Comparison of ENCODE assay signal across 10 cellular contexts in the genomic region with DNA sequence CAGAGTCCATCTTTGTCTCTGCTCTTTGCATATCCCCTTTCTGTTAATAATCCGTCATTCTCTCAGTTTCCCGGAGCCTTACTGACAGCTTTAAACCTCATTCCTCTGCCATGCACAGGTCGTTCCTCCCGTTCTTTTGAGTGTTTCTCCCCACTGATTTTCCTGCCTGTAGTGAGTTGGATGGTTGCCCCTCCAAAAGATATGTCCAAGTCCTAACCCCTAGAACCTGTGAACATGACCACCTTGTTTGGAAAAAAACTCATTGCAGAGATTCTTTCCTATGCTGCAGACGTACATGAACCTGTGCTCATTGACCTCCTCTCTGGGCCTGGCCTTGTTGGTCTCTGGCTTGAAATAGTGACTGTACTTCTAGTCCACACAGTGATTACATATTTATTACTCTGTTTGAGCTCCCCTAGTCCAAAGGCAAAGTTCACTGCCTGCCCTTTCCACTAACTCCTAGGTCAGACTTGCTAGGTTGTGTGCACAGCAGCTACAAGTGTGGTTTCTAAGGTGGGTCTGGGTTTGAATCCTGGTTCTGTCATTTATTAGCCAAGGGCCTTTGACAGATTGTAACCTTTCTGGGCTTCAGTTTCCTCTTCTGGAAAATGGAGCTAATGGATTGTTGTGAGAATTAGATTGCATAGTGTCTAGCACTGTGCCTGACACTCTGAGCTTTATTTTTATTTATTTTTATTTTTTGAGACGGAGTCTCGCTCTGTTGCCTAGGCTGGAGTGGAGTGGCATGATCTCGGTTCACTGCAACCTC. TPM values are rescaled to one million over a fixed set of nuclear protein-coding genes. Genes with fewer than 3 reads are reported as not detected.
DNase-seq lines count a peak whose midpoint lies in the region; ATAC-seq and TF ChIP-seq lines count a peak whose summit lies in the region.
"Had no signal": no experiment of that assay in that cellular context is flagged by ENCODE, and none has a peak within 500 bp of the region (broad histone marks: within the 10 kb centered on the region; RNA-seq: fewer than 3 reads in every experiment).

No MANE protein-coding gene starts in this region.

- no peak for DNase-seq in activated naive CD4-positive, alpha-beta T cell treated with anti-CD3 and anti-CD28 coated beads for 36 hours
- no peak for DNase-seq in activated naive CD4-positive, alpha-beta T cell treated with Interleukin-2 at 50 U/mL for 16 hours
- no peak for DNase-seq in activated CD8-positive, alpha-beta T cell treated with anti-CD3 and anti-CD28 coated beads, Interleukin-2, amount 10 ng/mL, durations not matched to agents 7 days and 5 days
- no peak for DNase-seq in stimulated activated naive B cell treated with anti-CD40 and anti-IgM and Interleukin-4, amounts not matched to agents 10 μg/mL and 1 μg/mL and 100 μg/mL, for 72 hours
- DNase-seq: NCI-H226 had no signal

- H3K9me3 ChIP-seq in liver (ENCODE audit: control insufficient read depth in 4 of 4, low read length in 3 of 4): no peaks in the 10 kb centered on the region

- H3K4me1 Mint-ChIP-seq in activated naive CD4-positive, alpha-beta T cell treated with anti-CD3 and anti-CD28 coated beads for 36 hours (ENCODE audit: low read depth): peaks cover 48% of the 10 kb centered on the region
- peaks cover 63% of the 10 kb centered on the region for H3K4me1 Mint-ChIP-seq in activated CD8-positive, alpha-beta T cell treated with anti-CD3 and anti-CD28 coated beads, Interleukin-2, amount 10 ng/mL, durations not matched to agents 7 days and 5 days (ENCODE audit: low read depth)
- peaks cover 47 to 78% of the 10 kb centered on the region in 2 donors for H3K4me1 Mint-ChIP-seq in stimulated activated naive B cell treated with anti-CD40 and anti-IgM and Interleukin-4, amounts not matched to agents 10 μg/mL and 1 μg/mL and 100 μg/mL, for 72 hours

- no peaks in the 10 kb centered on the region for H3K27me3 Mint-ChIP-seq in activated naive CD4-positive, alpha-beta T cell treated with anti-CD3 and anti-CD28 coated beads for 36 hours (ENCODE audit: low read depth)
- H3K27me3 Mint-ChIP-seq in activated CD8-positive, alpha-beta T cell treated with anti-CD3 and anti-CD28 coated beads, Interleukin-2, amount 10 ng/mL, durations not matched to agents 7 days and 5 days (ENCODE audit: low read depth): no peaks in the 10 kb centered on the region
- H3K27me3 Mint-ChIP-seq in stimulated activated naive B cell treated with anti-CD40 and anti-IgM and Interleukin-4, amounts not matched to agents 10 μg/mL and 1 μg/mL and 100 μg/mL, for 72 hours: no peaks in the 10 kb centered on the region

- no peaks in the 10 kb centered on the region for H3K9me3 Mint-ChIP-seq in activated naive CD4-positive, alpha-beta T cell treated with anti-CD3 and anti-CD28 coated beads for 36 hours
- H3K9me3 Mint-ChIP-seq in activated CD8-positive, alpha-beta T cell treated with anti-CD3 and anti-CD28 coated beads, Interleukin-2, amount 10 ng/mL, durations not matched to agents 7 days and 5 days (ENCODE audit: insufficient read depth): no peaks in the 10 kb centered on the region
- H3K9me3 Mint-ChIP-seq in stimulated activated naive B cell treated with anti-CD40 and anti-IgM and Interleukin-4, amounts not matched to agents 10 μg/mL and 1 μg/mL and 100 μg/mL, for 72 hours: no peaks in the 10 kb centered on the region

- H3K4me3 Mint-ChIP-seq in activated naive CD4-positive, alpha-beta T cell treated with anti-CD3 and anti-CD28 coated beads for 36 hours: no peak overlapping the region
- no peak overlapping the region for H3K4me3 Mint-ChIP-seq in activated CD8-positive, alpha-beta T cell treated with anti-CD3 and anti-CD28 coated beads, Interleukin-2, amount 10 ng/mL, durations not matched to agents 7 days and 5 days
- H3K4me3 Mint-ChIP-seq in stimulated activated naive B cell treated with anti-CD40 and anti-IgM and Interleukin-4, amounts not matched to agents 10 μg/mL and 1 μg/mL and 100 μg/mL, for 72 hours: peak overlapping the region; percentile 54 to 66

- intact Hi-C loops in activated naive CD4-positive, alpha-beta T cell treated with anti-CD3 and anti-CD28 coated beads for 36 hours (cut with micrococcal nuclease): no loop called here

- TF ChIP-seq CTCF in liver (IDR thresholded peaks at IDR 0.05; ENCODE audit: low read depth, low read length, missing input control): no peak

- ATAC-seq in activated CD8-positive, alpha-beta T cell treated with anti-CD3 and anti-CD28 coated beads, Interleukin-2, amount 10 ng/mL, durations not matched to agents 7 days and 5 days: no peak
- ATAC-seq in stimulated activated naive B cell treated with anti-CD40 and anti-IgM and Interleukin-4, amounts not matched to agents 10 μg/mL and 1 μg/mL and 100 μg/mL, for 72 hours (replicated peaks): no peak
- ATAC-seq in HG03442 (IDR thresholded peaks at IDR 0.05; ENCODE audit: unreplicated experiment) (no peak), HG03139 (IDR thresholded peaks at IDR 0.05; ENCODE audit: unreplicated experiment) (no peak), GM21360 (IDR thresholded peaks at IDR 0.05; ENCODE audit: unreplicated experiment) (no peak)

- H3K36me3 ChIP-seq in liver (ENCODE audit: control insufficient read depth in 4 of 4, insufficient read depth in 3 of 4, low read depth in 1 of 4, low read length in 3 of 4): no peaks in the 10 kb centered on the region

- H3K9ac ChIP-seq in liver (ENCODE audit: low read depth in 1 of 2, low read length in 2 of 2): peak overlapping the region in 1 of 2 donors; percentile 7

- peak overlapping the region; percentile 14 for H3K27ac Mint-ChIP-seq in activated naive CD4-positive, alpha-beta T cell treated with anti-CD3 and anti-CD28 coated beads for 36 hours
- H3K27ac Mint-ChIP-seq in activated CD8-positive, alpha-beta T cell treated with anti-CD3 and anti-CD28 coated beads, Interleukin-2, amount 10 ng/mL, durations not matched to agents 7 days and 5 days: peak overlapping the region; percentile 87
- peak overlapping the region; percentile 91 for H3K27ac Mint-ChIP-seq in stimulated activated naive B cell treated with anti-CD40 and anti-IgM and Interleukin-4, amounts not matched to agents 10 μg/mL and 1 μg/mL and 100 μg/mL, for 72 hours

- H3K27me3 ChIP-seq in liver (ENCODE audit: control insufficient read depth in 4 of 4, insufficient read depth in 4 of 4, low read length in 3 of 4): no peaks in the 10 kb centered on the region

- 62% methylated on average over 8 of the region's 8 CpGs for WGBS in liver

- CTCF ChIA-PET in activated naive CD4-positive, alpha-beta T cell treated with anti-CD3 and anti-CD28 coated beads for 36 hours (lab: Charles Lee): interaction anchor here (0.8 to 1.5 kb wide), 2 partner anchors 77 to 131 kb away, joined by 3 read pairs; no protein-coding TSS in a partner anchor
- CTCF ChIA-PET in activated CD8-positive, alpha-beta T cell treated with anti-CD3 and anti-CD28 coated beads, Interleukin-2, amount 10 ng/mL, durations not matched to agents 7 days and 5 days (lab: Charles Lee): interaction anchor here (1.0 to 1.8 kb wide), 4 partner anchors 15 to 50 kb away, joined by 3 to 5 read pairs (median 3); partner anchors contain the start of gene PPARD

- H3K4me1 ChIP-seq in liver (ENCODE audit: control insufficient read depth in 4 of 4, insufficient read depth in 4 of 4, low read length in 3 of 4): peaks cover 11 to 22% (median 21%) of the 10 kb centered on the region in 4 donors

- no peak overlapping the region for H3K4me3 ChIP-seq in liver (ENCODE audit: low read depth in 1 of 3, low read length in 3 of 3)
- H3K4me3 ChIP-seq: skin epidermis had no signal

- POLR2A ChIA-PET in activated CD8-positive, alpha-beta T cell treated with anti-CD3 and anti-CD28 coated beads, Interleukin-2, amount 10 ng/mL, durations not matched to agents 7 days and 5 days (lab: Charles Lee): no interaction called here

- H3K27ac ChIP-seq in liver (ENCODE audit: low read depth in 1 of 2, low read length in 2 of 2): peak overlapping the region; percentile 42 to 62

- H3K36me3 Mint-ChIP-seq in activated naive CD4-positive, alpha-beta T cell treated with anti-CD3 and anti-CD28 coated beads for 36 hours (ENCODE audit: low read depth): no peaks in the 10 kb centered on the region
- peaks cover 42% of the 10 kb centered on the region for H3K36me3 Mint-ChIP-seq in activated CD8-positive, alpha-beta T cell treated with anti-CD3 and anti-CD28 coated beads, Interleukin-2, amount 10 ng/mL, durations not matched to agents 7 days and 5 days (ENCODE audit: low read depth)
- peaks cover 9 to 11% of the 10 kb centered on the region in 2 donors for H3K36me3 Mint-ChIP-seq in stimulated activated naive B cell treated with anti-CD40 and anti-IgM and Interleukin-4, amounts not matched to agents 10 μg/mL and 1 μg/mL and 100 μg/mL, for 72 hours

- peak; percentile 26 to 27 for TF ChIP-seq RAD21 in liver (IDR thresholded peaks at IDR 0.05)

TF ChIP-seq in liver, 16 proteins besides CTCF, POLR2A, EP300 and RAD21 (continues in another document):
- TF ChIP-seq TAF1 (conservative IDR thresholded peaks at IDR 0.05) (no peak), RXRA (IDR thresholded peaks at IDR 0.05) (peak; percentile 98)
- TF ChIP-seq, protein P1, sequence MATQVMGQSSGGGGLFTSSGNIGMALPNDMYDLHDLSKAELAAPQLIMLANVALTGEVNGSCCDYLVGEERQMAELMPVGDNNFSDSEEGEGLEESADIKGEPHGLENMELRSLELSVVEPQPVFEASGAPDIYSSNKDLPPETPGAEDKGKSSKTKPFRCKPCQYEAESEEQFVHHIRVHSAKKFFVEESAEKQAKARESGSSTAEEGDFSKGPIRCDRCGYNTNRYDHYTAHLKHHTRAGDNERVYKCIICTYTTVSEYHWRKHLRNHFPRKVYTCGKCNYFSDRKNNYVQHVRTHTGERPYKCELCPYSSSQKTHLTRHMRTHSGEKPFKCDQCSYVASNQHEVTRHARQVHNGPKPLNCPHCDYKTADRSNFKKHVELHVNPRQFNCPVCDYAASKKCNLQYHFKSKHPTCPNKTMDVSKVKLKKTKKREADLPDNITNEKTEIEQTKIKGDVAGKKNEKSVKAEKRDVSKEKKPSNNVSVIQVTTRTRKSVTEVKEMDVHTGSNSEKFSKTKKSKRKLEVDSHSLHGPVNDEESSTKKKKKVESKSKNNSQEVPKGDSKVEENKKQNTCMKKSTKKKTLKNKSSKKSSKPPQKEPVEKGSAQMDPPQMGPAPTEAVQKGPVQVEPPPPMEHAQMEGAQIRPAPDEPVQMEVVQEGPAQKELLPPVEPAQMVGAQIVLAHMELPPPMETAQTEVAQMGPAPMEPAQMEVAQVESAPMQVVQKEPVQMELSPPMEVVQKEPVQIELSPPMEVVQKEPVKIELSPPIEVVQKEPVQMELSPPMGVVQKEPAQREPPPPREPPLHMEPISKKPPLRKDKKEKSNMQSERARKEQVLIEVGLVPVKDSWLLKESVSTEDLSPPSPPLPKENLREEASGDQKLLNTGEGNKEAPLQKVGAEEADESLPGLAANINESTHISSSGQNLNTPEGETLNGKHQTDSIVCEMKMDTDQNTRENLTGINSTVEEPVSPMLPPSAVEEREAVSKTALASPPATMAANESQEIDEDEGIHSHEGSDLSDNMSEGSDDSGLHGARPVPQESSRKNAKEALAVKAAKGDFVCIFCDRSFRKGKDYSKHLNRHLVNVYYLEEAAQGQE (IDR thresholded peaks at IDR 0.05): peak; percentile 23

RNA-seq across cellular contexts. Expression of gene PPARD, which starts 29.3 kb away (rescaled TPM):
- 10 to 100 TPM; 10.8 to 11.2 TPM for total RNA-seq in activated naive CD4-positive, alpha-beta T cell treated with anti-CD3 and anti-CD28 coated beads for 36 hours
- total RNA-seq in activated CD8-positive, alpha-beta T cell treated with anti-CD3 and anti-CD28 coated beads, Interleukin-2, amount 10 ng/mL, durations not matched to agents 7 days and 5 days: 10 to 100 TPM; 36.3 to 36.7 TPM
- 1 to 10 TPM; 2.1 to 7.3 TPM for total RNA-seq in liver
- polyA plus RNA-seq in liver: 1 to 10 TPM; 2.8 to 7.8 TPM

Comparison
In these comparisons a context has a peak if more than half of its experiments do, and no peak if none do; other contexts are left out.
1. H3K27ac Mint-ChIP-seq: peak in every context shown above with its lines; median percentile 91 in stimulated activated naive B cell treated with anti-CD40 and anti-IgM and Interleukin-4, amounts not matched to agents 10 μg/mL and 1 μg/mL and 100 μg/mL, for 72 hours; 87 in activated CD8-positive, alpha-beta T cell treated with anti-CD3 and anti-CD28 coated beads, Interleukin-2, amount 10 ng/mL, durations not matched to agents 7 days and 5 days; 14 in activated naive CD4-positive, alpha-beta T cell treated with anti-CD3 and anti-CD28 coated beads for 36 hours.
2. H3K4me3 Mint-ChIP-seq: peak in stimulated activated naive B cell treated with anti-CD40 and anti-IgM and Interleukin-4, amounts not matched to agents 10 μg/mL and 1 μg/mL and 100 μg/mL, for 72 hours (2 of 2); none in activated naive CD4-positive, alpha-beta T cell treated with anti-CD3 and anti-CD28 coated beads for 36 hours (single experiment) and activated CD8-positive, alpha-beta T cell treated with anti-CD3 and anti-CD28 coated beads, Interleukin-2, amount 10 ng/mL, durations not matched to agents 7 days and 5 days (single experiment).